In the genomic region with DNA sequence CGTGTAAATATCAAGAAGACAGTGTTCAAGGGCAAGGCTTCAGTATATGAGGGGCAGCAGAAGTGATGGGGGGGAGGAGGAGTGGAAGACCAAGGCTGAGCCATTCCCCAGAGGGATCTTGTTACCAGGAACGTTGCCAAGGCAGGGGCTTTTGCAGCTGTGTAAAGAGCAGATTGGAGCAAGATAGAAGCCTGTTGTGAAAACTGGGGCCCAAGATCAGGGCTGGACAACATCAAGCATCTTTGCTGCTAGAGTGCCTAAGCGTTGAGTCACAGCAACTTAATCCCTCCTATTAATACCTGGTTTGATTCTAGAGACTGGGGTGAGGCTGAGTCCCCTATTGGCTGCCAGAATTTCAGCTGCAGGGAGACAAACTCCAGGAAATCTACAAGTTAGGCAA, we compare ENCODE assay signal across 9 cellular contexts. TPM values are rescaled to one million over a fixed set of nuclear protein-coding genes. Genes with fewer than 3 reads are reported as not detected.
DNase-seq lines count a peak whose midpoint lies in the region; TF ChIP-seq lines count a peak whose summit lies in the region.
"Had no signal": no experiment of that assay in that cellular context is flagged by ENCODE, and none has a peak within 500 bp of the region (broad histone marks: within the 10 kb centered on the region; RNA-seq: fewer than 3 reads in every experiment).

No MANE protein-coding gene starts in this region.

- no peak overlapping the region for H3K4me2 ChIP-seq in mesenchymal stem cell (ENCODE audit: low read length, poor library complexity, severe bottlenecking)

- H2BK5ac ChIP-seq in mesenchymal stem cell (ENCODE audit: low read depth, low read length, poor library complexity, severe bottlenecking), result no peak overlapping the region

- H4K91ac ChIP-seq in mesenchymal stem cell (ENCODE audit: low read length), result no peak overlapping the region

- H2BK12ac ChIP-seq in mesenchymal stem cell (ENCODE audit: low read length in 2 of 2), result no peak overlapping the region

- 17% methylated on average over 3 of the region's 3 CpGs for WGBS in mesenchymal stem cell

- H3K18ac ChIP-seq in mesenchymal stem cell (ENCODE audit: low read depth in 1 of 2, low read length in 2 of 2), result no peak overlapping the region

- H3K14ac ChIP-seq in mesenchymal stem cell (ENCODE audit: low read length in 2 of 2), result no peak overlapping the region

- intact Hi-C loops in ascending aorta (cut with DNase I), result no loop called here

- H3K9me3 ChIP-seq in adipocyte (ENCODE audit: control insufficient read depth, low read length), result peaks cover 3% of the 10 kb centered on the region
- peaks cover 3% of the 10 kb centered on the region for H3K9me3 ChIP-seq in mesenchymal stem cell (ENCODE audit: control insufficient read depth, low read length)
- peaks cover 0 to 2% of the 10 kb centered on the region in 2 donors for H3K9me3 ChIP-seq in right atrium auricular region
- peaks cover 0 to 9% of the 10 kb centered on the region in 2 donors for H3K9me3 ChIP-seq in ascending aorta

- H3K4me3 ChIP-seq in adipocyte (ENCODE audit: low read length), result no peak overlapping the region
- H3K4me3 ChIP-seq in mesenchymal stem cell (ENCODE audit: insufficient read depth in 1 of 2, low read depth in 1 of 2, low read length in 2 of 2), result no peak overlapping the region
- H3K4me3 ChIP-seq in right atrium auricular region, result no peak overlapping the region
- no peak overlapping the region for H3K4me3 ChIP-seq in ascending aorta

- H2BK15ac ChIP-seq in mesenchymal stem cell (ENCODE audit: low read depth, poor library complexity, severe bottlenecking), result no peak overlapping the region

- no peak overlapping the region for H2AK5ac ChIP-seq in mesenchymal stem cell (ENCODE audit: low read length, severe bottlenecking)

- H3K4me1 ChIP-seq in adipocyte (ENCODE audit: control insufficient read depth, insufficient read depth, low read length) (peaks cover 43% of the 10 kb centered on the region), mesenchymal stem cell (ENCODE audit: control insufficient read depth, insufficient read depth, low read depth, low read length) (peaks cover 1% of the 10 kb centered on the region), right atrium auricular region (no peaks in the 10 kb centered on the region), ascending aorta (no peaks in the 10 kb centered on the region)

- H2BK120ac ChIP-seq in mesenchymal stem cell (ENCODE audit: low read depth, low read length), result no peak overlapping the region

- no peak overlapping the region for H4K8ac ChIP-seq in mesenchymal stem cell (ENCODE audit: low read length)

- TF ChIP-seq CTCF in right atrium auricular region (IDR thresholded peaks at IDR 0.05) (no peak), ascending aorta (IDR thresholded peaks at IDR 0.05) (no peak)

- no peak overlapping the region for H3K27ac ChIP-seq in mesenchymal stem cell (ENCODE audit: low read length, poor library complexity, severe bottlenecking)
- H3K27ac ChIP-seq in right atrium auricular region, result no peak overlapping the region
- H3K27ac ChIP-seq in ascending aorta, result no peak overlapping the region

- peaks cover 3% of the 10 kb centered on the region for H3K79me1 ChIP-seq in mesenchymal stem cell (replicated peaks; ENCODE audit: low read length, poor library complexity, severe bottlenecking)

- H3K9ac ChIP-seq in adipocyte (ENCODE audit: low read length) (no peak overlapping the region), mesenchymal stem cell (ENCODE audit: low read length) (no peak overlapping the region)

- H3K36me3 ChIP-seq in adipocyte (ENCODE audit: control insufficient read depth, insufficient read depth, low read length, severe bottlenecking), result no peaks in the 10 kb centered on the region
- no peaks in the 10 kb centered on the region for H3K36me3 ChIP-seq in mesenchymal stem cell (ENCODE audit: control insufficient read depth in 1 of 2, insufficient read depth in 2 of 2, low read depth in 1 of 2, low read length in 2 of 2)
- no peaks in the 10 kb centered on the region for H3K36me3 ChIP-seq in right atrium auricular region
- no peaks in the 10 kb centered on the region for H3K36me3 ChIP-seq in ascending aorta

- H3K4ac ChIP-seq in mesenchymal stem cell (ENCODE audit: low read depth in 1 of 2, low read length in 2 of 2), result no peak overlapping the region

- H3K27me3 ChIP-seq in adipocyte (replicated peaks; ENCODE audit: control insufficient read depth, insufficient read depth, low read length), result no peaks in the 10 kb centered on the region
- H3K27me3 ChIP-seq in mesenchymal stem cell (ENCODE audit: control insufficient read depth in 1 of 2, insufficient read depth in 1 of 2, low read length in 2 of 2), result no peaks in the 10 kb centered on the region
- no peaks in the 10 kb centered on the region for H3K27me3 ChIP-seq in right atrium auricular region
- no peaks in the 10 kb centered on the region for H3K27me3 ChIP-seq in ascending aorta

- no peak overlapping the region for H3K23ac ChIP-seq in mesenchymal stem cell (ENCODE audit: low read length in 2 of 2)

- peak; percentile 93 for DNase-seq in DMS 273 treated with DMSO at 0.1 percent for 48 hours (lab: John Stamatoyannopoulos, UW)
- DNase-seq in M059J (ENCODE audit: low read depth), result peak; percentile 88
- peak; percentile 90 for DNase-seq in adipocyte (ENCODE audit: low read depth)
- DNase-seq in mesenchymal stem cell, result peak; percentile 81
- no peak for DNase-seq in DMS53 (lab: John Stamatoyannopoulos, UW)
- DNase-seq in right atrium auricular region (ENCODE audit: low spot score), result no peak
- no peak for DNase-seq in dedifferentiated amniotic fluid mesenchymal stem cell (ENCODE audit: extremely low spot score)
- DNase-seq in ascending aorta (ENCODE audit: low spot score in 2 of 2), result no peak
- DNase-seq: NCI-H526 had no signal

- H2AFZ ChIP-seq in mesenchymal stem cell (ENCODE audit: low read depth, low read length), result no peak overlapping the region

RNA-seq across cellular contexts. Expression of a gene that starts 18.4 kb away (rescaled TPM):
- 31.5 and 70.3 TPM in 2 replicates for total RNA-seq in M059J (2014; rRNA removed; shearing (Covaris generic))
- 16.8 TPM for polyA plus RNA-seq in mesenchymal stem cell (2013, experiment 1 of 2)
- polyA plus RNA-seq in mesenchymal stem cell (2013, experiment 2 of 2), result 16.9 TPM
- total RNA-seq in right atrium auricular region (10 to 100 TPM; 38.6 to 43.4 TPM), ascending aorta (22.9 TPM)

Comparison
In these comparisons a context has a peak if more than half of its experiments do, and no peak if none do; other contexts are left out.
1. DNase-seq: peak in DMS 273 treated with DMSO at 0.1 percent for 48 hours (single experiment), M059J (single experiment), adipocyte (single experiment) and mesenchymal stem cell (single experiment); none in DMS53 (single experiment), right atrium auricular region (single experiment), dedifferentiated amniotic fluid mesenchymal stem cell (single experiment) and ascending aorta (0 of 2).